8 cellular contexts compared by ENCODE assay signal in the genomic region with DNA sequence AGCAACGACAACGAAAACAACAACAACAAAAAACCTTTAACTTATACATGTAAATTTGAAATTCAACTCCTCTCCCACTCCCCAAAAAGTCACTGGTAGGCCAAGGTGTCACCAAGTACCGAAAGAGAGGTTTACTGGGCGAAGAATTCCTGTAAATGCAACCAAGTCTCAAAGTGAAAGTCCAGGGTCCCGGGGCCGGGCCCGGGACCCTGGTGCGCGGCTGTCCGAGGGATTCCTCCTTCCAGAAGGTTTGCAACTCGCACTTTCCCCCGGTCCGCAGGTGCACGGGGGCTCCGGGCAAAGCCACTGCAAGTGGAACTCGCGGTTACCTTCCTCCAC. TPM values are rescaled to one million over a fixed set of nuclear protein-coding genes. Genes with fewer than 3 reads are reported as not detected.
DNase-seq lines count a peak whose midpoint lies in the region; ATAC-seq and TF ChIP-seq lines count a peak whose summit lies in the region.

No MANE protein-coding gene starts in this region.

- H3K27me3 Mint-ChIP-seq in MCF 10A (ENCODE audit: insufficient read depth, unreplicated experiment): no peaks in the 10 kb centered on the region

- POLR2A ChIA-PET in MCF 10A (lab: Yijun Ruan, JAX): interaction anchor here (0.6 to 4.5 kb wide), 19 partner anchors 8 to 989 kb away, joined by 3 to 40 read pairs (median 4); no protein-coding TSS in a partner anchor

- TF ChIP-seq CTCF in 22Rv1 (IDR thresholded peaks at IDR 0.05) (no peak), MCF 10A (IDR thresholded peaks at IDR 0.05; ENCODE audit: unreplicated experiment) (no peak)

- intact Hi-C loops in MCF 10A (cut with micrococcal nuclease): loop anchor here (1.0 to 2.0 kb wide), 4 partner anchors 67 to 131 kb away; no protein-coding TSS in a partner anchor

- peak overlapping the region; percentile 78 for H3K9ac ChIP-seq in HUES48 (ENCODE audit: low read depth, low read length)

- peaks cover 32% of the 10 kb centered on the region for H3K4me1 Mint-ChIP-seq in MCF 10A (ENCODE audit: insufficient read depth, unreplicated experiment)

- no peak for ATAC-seq in HG03025 (IDR thresholded peaks at IDR 0.05; ENCODE audit: low FRiP score, unreplicated experiment)
- no peak for ATAC-seq in GM21723 (IDR thresholded peaks at IDR 0.05; ENCODE audit: unreplicated experiment)
- no peak for ATAC-seq in GM21717 (IDR thresholded peaks at IDR 0.05; ENCODE audit: unreplicated experiment)

- peak overlapping the region; percentile 82 for H3K4me3 Mint-ChIP-seq in MCF 10A (ENCODE audit: unreplicated experiment)

- H3K4me3 ChIP-seq in HUES48 (ENCODE audit: low read depth, low read length) (peak overlapping the region; percentile 83), mononuclear cell (ENCODE audit: low read length) (peak overlapping the region; percentile 82)

- H3K27me3 ChIP-seq in HUES48 (ENCODE audit: control insufficient read depth, insufficient read depth, low read length) (no peaks in the 10 kb centered on the region), mononuclear cell (ENCODE audit: insufficient read depth, low read length) (no peaks in the 10 kb centered on the region)

- no peaks in the 10 kb centered on the region for H3K9me3 Mint-ChIP-seq in MCF 10A (ENCODE audit: unreplicated experiment)

- H3K4me1 ChIP-seq in HUES48 (ENCODE audit: control insufficient read depth, insufficient read depth, low read length) (peaks cover 57% of the 10 kb centered on the region), mononuclear cell (ENCODE audit: insufficient read depth, low read length) (peaks cover 49% of the 10 kb centered on the region)

- DNase-seq in MCF 10A (ENCODE audit: unreplicated experiment): no peak
- no peak for DNase-seq in SW480 (ENCODE audit: low spot score)

- H3K27ac Mint-ChIP-seq in MCF 10A (ENCODE audit: low read depth, unreplicated experiment): peak overlapping the region; percentile 69

- no peaks in the 10 kb centered on the region for H3K9me3 ChIP-seq in HUES48 (ENCODE audit: control insufficient read depth, insufficient read depth, low read length)
- H3K9me3 ChIP-seq in mononuclear cell (ENCODE audit: low read depth, low read length): no peaks in the 10 kb centered on the region

- BruUV-seq in MCF 10A (replicated peaks; lab: Mats Ljungman, UMichigan): no TSS peak

- H3K36me3 Mint-ChIP-seq in MCF 10A (ENCODE audit: insufficient read depth, unreplicated experiment): no peaks in the 10 kb centered on the region

- CTCF ChIA-PET in MCF 10A (lab: Yijun Ruan, JAX): interaction anchor here (0.6 to 1.3 kb wide), 5 partner anchors 13 to 720 kb away, joined by 3 to 6 read pairs (median 3); no protein-coding TSS in a partner anchor

- H3K27ac ChIP-seq in 22Rv1: peak overlapping the region; percentile 81
- H3K27ac ChIP-seq in HUES48 (ENCODE audit: low read depth, low read length): no peak overlapping the region

- H3K36me3 ChIP-seq in HUES48 (ENCODE audit: control insufficient read depth, insufficient read depth, low read length): no peaks in the 10 kb centered on the region

RNA-seq across cellular contexts. Expression of a gene that starts 1.1 kb away (rescaled TPM):
- total RNA-seq in MCF 10A (2022): 200 and 215 TPM in 2 replicates
- 86.5 TPM for total RNA-seq in mononuclear cell
